Comparison of ENCODE assay signal across 15 cellular contexts in genomic region chr6:170082531-170083187, GRCh38.
DNase-seq lines count a peak whose midpoint lies in the region; ATAC-seq and TF ChIP-seq lines count a peak whose summit lies in the region.
"Had no signal": no experiment of that assay in that cellular context is flagged by ENCODE, and none has a peak within 500 bp of the region (broad histone marks: within the 10 kb centered on the region; RNA-seq: fewer than 3 reads in every experiment).

No MANE protein-coding gene starts in this region.

- no peak overlapping the region for H3K4me3 Mint-ChIP-seq in H9
- peak overlapping the region in 1 of 10 donors; percentile 17 for H3K4me3 Mint-ChIP-seq in naive thymus-derived CD4-positive, alpha-beta T cell
- H3K4me3 Mint-ChIP-seq: activated naive CD4-positive, alpha-beta T cell treated with anti-CD3 and anti-CD28 coated beads, Interleukin-2, amount 50 U/mL, for 24 hours had no signal

- no peak overlapping the region for H2BK15ac ChIP-seq in H9 (ENCODE audit: low read depth, low read length)

- no peak overlapping the region for H2BK20ac ChIP-seq in H9 (ENCODE audit: low read depth, low read length, poor library complexity, severe bottlenecking)

- peak; percentile 17 for DNase-seq in A172 (ENCODE audit: low spot score)
- DNase-seq in H9, result peak; percentile 22
- peak; percentile 46 for DNase-seq in activated CD8-positive, alpha-beta memory T cell treated with anti-CD3 and anti-CD28 coated beads, Interleukin-2, amount 50 U/mL, for 48 hours
- peak in 1 of 9 donors; percentile 19 for DNase-seq in naive thymus-derived CD4-positive, alpha-beta T cell
- DNase-seq in DMS79 (lab: John Stamatoyannopoulos, UW), result no peak
- no peak for DNase-seq in SKM-1 (lab: John Stamatoyannopoulos, UW; ENCODE audit: unreplicated experiment)
- DNase-seq: activated CD4-positive, alpha-beta T cell treated with anti-CD3 and anti-CD28 coated beads, Interleukin-2, amount 50 U/mL, for 1 hour; esophagus squamous epithelium; hypothalamus; NCI-H510A treated with DMSO at 0.1 percent for 48 hours; SW 1271 had no signal

- no peak overlapping the region for H3K23ac ChIP-seq in H9 (ENCODE audit: insufficient read length, low read depth, low read length)

- no peak overlapping the region for H4K5ac ChIP-seq in H9 (ENCODE audit: insufficient read length, low read depth, low read length)

- no peaks in the 10 kb centered on the region for H3K79me1 ChIP-seq in H9 (ENCODE audit: insufficient read depth, low read depth, low read length, poor library complexity, severe bottlenecking)

- no peak overlapping the region for H2BK120ac ChIP-seq in H9 (ENCODE audit: low read depth, low read length, poor library complexity, severe bottlenecking)

- TF ChIP-seq CTCF in H9 (conservative IDR thresholded peaks at IDR 0.05), result no peak

- H4K20me1 ChIP-seq in H9 (ENCODE audit: control insufficient read depth, insufficient read depth, insufficient read length), result no peaks in the 10 kb centered on the region

- H3K27ac Mint-ChIP-seq in H9, result no peak overlapping the region; a peak in 1 of 7 replicates
- peak overlapping the region in 5 of 9 donors; percentile 7 to 77 (median 18) for H3K27ac Mint-ChIP-seq in naive thymus-derived CD4-positive, alpha-beta T cell

- peaks cover 3% of the 10 kb centered on the region for H3K27me3 Mint-ChIP-seq in H9 (ENCODE audit: low read depth)
- H3K27me3 Mint-ChIP-seq in naive thymus-derived CD4-positive, alpha-beta T cell, result peaks cover 0 to 3% (median 0%) of the 10 kb centered on the region in 5 donors
- H3K27me3 Mint-ChIP-seq: activated naive CD4-positive, alpha-beta T cell treated with anti-CD3 and anti-CD28 coated beads, Interleukin-2, amount 50 U/mL, for 24 hours had no signal

- H3K9me3 ChIP-seq in H9 (ENCODE audit: control insufficient read depth, low read depth, low read length), result peaks cover 7% of the 10 kb centered on the region
- no peaks in the 10 kb centered on the region for H3K9me3 ChIP-seq in naive thymus-derived CD4-positive, alpha-beta T cell (ENCODE audit: control insufficient read depth in 2 of 3, low read length in 3 of 3)
- H3K9me3 ChIP-seq: esophagus squamous epithelium had no signal

- no peak overlapping the region for H3K56ac ChIP-seq in H9 (ENCODE audit: insufficient read length, low read depth, low read length)

- CTCF ChIA-PET in naive thymus-derived CD4-positive, alpha-beta T cell (lab: Charles Lee), result no interaction called here

- H3K36me3 Mint-ChIP-seq in H9 (ENCODE audit: insufficient read depth in 1 of 3, low read depth in 3 of 3), result peaks cover 3 to 6% (median 4%) of the 10 kb centered on the region in 3 experiments
- no peaks in the 10 kb centered on the region for H3K36me3 Mint-ChIP-seq in naive thymus-derived CD4-positive, alpha-beta T cell
- H3K36me3 Mint-ChIP-seq: activated naive CD4-positive, alpha-beta T cell treated with anti-CD3 and anti-CD28 coated beads, Interleukin-2, amount 50 U/mL, for 24 hours had no signal

- no peak overlapping the region for H3K4ac ChIP-seq in H9 (ENCODE audit: low read depth, low read length)

- H2AFZ ChIP-seq in H9 (ENCODE audit: low read length), result no peak overlapping the region

- intact Hi-C loops in naive thymus-derived CD4-positive, alpha-beta T cell (cut with micrococcal nuclease), result loop anchor here in 1 of 2 donors (10.0 kb wide), 1 partner anchor 62 kb away; no protein-coding TSS in a partner anchor

- no peak overlapping the region for H3K27ac ChIP-seq in H9 (ENCODE audit: insufficient read length, low read depth, low read length)
- peak overlapping the region; percentile 27 for H3K27ac ChIP-seq in naive thymus-derived CD4-positive, alpha-beta T cell (ENCODE audit: low read depth, low read length)
- H3K27ac ChIP-seq: C4-2B, esophagus squamous epithelium had no signal

- POLR2A ChIA-PET in naive thymus-derived CD4-positive, alpha-beta T cell (lab: Charles Lee), result no interaction called here

- no peak overlapping the region for H4K91ac ChIP-seq in H9 (ENCODE audit: insufficient read length, low read depth, low read length)

- no peaks in the 10 kb centered on the region for H3K23me2 ChIP-seq in H9 (ENCODE audit: insufficient read length, low read depth, low read length, poor library complexity, severe bottlenecking)

- H3K36me3 ChIP-seq in naive thymus-derived CD4-positive, alpha-beta T cell (ENCODE audit: control insufficient read depth in 2 of 3, insufficient read depth in 3 of 3, low read length in 3 of 3), result no peaks in the 10 kb centered on the region
- H3K36me3 ChIP-seq: esophagus squamous epithelium had no signal

- no peak overlapping the region for H3K4me3 ChIP-seq in naive thymus-derived CD4-positive, alpha-beta T cell (ENCODE audit: low read length)
- H3K4me3 ChIP-seq: esophagus squamous epithelium had no signal

- peaks cover 12 to 17% of the 10 kb centered on the region in 2 experiments for H3K9me3 Mint-ChIP-seq in H9
- H3K9me3 Mint-ChIP-seq in naive thymus-derived CD4-positive, alpha-beta T cell, result peaks cover 0 to 6% (median 1%) of the 10 kb centered on the region in 11 donors
- H3K9me3 Mint-ChIP-seq: activated naive CD4-positive, alpha-beta T cell treated with anti-CD3 and anti-CD28 coated beads, Interleukin-2, amount 50 U/mL, for 24 hours had no signal

- H3K27me3 ChIP-seq in H9 (ENCODE audit: insufficient read depth, low read length), result no peaks in the 10 kb centered on the region
- H3K27me3 ChIP-seq in naive thymus-derived CD4-positive, alpha-beta T cell (ENCODE audit: control insufficient read depth in 2 of 2, insufficient read depth in 2 of 2, low read length in 2 of 2), result no peaks in the 10 kb centered on the region

- no peaks in the 10 kb centered on the region for H3K79me2 ChIP-seq in H9 (ENCODE audit: insufficient read depth, low read length)

- WGBS in H9 (ENCODE audit: extremely low coverage, insufficient read length, low lambda C conversion rate), result no CpG with 5 or more reads among the region's 12 CpGs

- ATAC-seq in naive thymus-derived CD4-positive, alpha-beta T cell, result no peak
- ATAC-seq in GM21737 (IDR thresholded peaks at IDR 0.05; ENCODE audit: unreplicated experiment) (no peak), HG03521 (IDR thresholded peaks at IDR 0.05; ENCODE audit: unreplicated experiment) (no peak)

- H3K14ac ChIP-seq in H9 (ENCODE audit: insufficient read depth, low read length), result no peak overlapping the region

- no peak overlapping the region for H3T11ph ChIP-seq in H9 (ENCODE audit: low read length)

- H3K4me1 ChIP-seq in H9 (ENCODE audit: insufficient read depth, low read length), result no peaks in the 10 kb centered on the region
- no peaks in the 10 kb centered on the region for H3K4me1 ChIP-seq in naive thymus-derived CD4-positive, alpha-beta T cell (ENCODE audit: control insufficient read depth in 2 of 2, insufficient read depth in 2 of 2, low read length in 2 of 2)

- H2AK5ac ChIP-seq in H9 (ENCODE audit: insufficient read length, low read length), result no peak overlapping the region

- no peak overlapping the region for H2BK5ac ChIP-seq in H9 (ENCODE audit: insufficient read length, low read length)

- H3K9ac ChIP-seq in H9 (ENCODE audit: extremely low read depth, insufficient read length, low read length), result no peak overlapping the region

- no peak overlapping the region for H2BK12ac ChIP-seq in H9 (ENCODE audit: insufficient read length, low read depth, low read length)

- H3K18ac ChIP-seq in H9 (ENCODE audit: insufficient read length, low read depth, low read length), result no peak overlapping the region

- no peak overlapping the region for H4K8ac ChIP-seq in H9 (replicated peaks; ENCODE audit: insufficient read length, low read depth, low read length)

- H3K4me1 Mint-ChIP-seq in H9, result peaks cover 0 to 5% of the 10 kb centered on the region in 2 experiments; a peak in 1 of 4 replicates
- H3K4me1 Mint-ChIP-seq in naive thymus-derived CD4-positive, alpha-beta T cell, result peaks cover 0 to 20% (median 16%) of the 10 kb centered on the region in 7 donors

- H3K4me2 ChIP-seq in H9 (ENCODE audit: insufficient read depth, insufficient read length, low read length), result no peak overlapping the region

Comparison
In these comparisons a context has a peak if more than half of its experiments do, and no peak if none do; other contexts are left out.
1. DNase-seq: peak in A172 (single experiment), H9 (single experiment) and activated CD8-positive, alpha-beta memory T cell treated with anti-CD3 and anti-CD28 coated beads, Interleukin-2, amount 50 U/mL, for 48 hours (single experiment); none in DMS79 (single experiment) and SKM-1 (single experiment).
2. H3K27ac Mint-ChIP-seq: peak in naive thymus-derived CD4-positive, alpha-beta T cell (5 of 9); none in H9 (0 of 3).